Comparison of ENCODE assay signal across 20 cellular contexts in genomic region chr1:57860931-57861600, GRCh38.
DNase-seq lines count a peak whose midpoint lies in the region; ATAC-seq and TF ChIP-seq lines count a peak whose summit lies in the region.
"Had no signal": no experiment of that assay in that cellular context is flagged by ENCODE, and none has a peak within 500 bp of the region (broad histone marks: within the 10 kb centered on the region; RNA-seq: fewer than 3 reads in every experiment).

No MANE protein-coding gene starts in this region.

- H3K27me3 Mint-ChIP-seq in activated CD4-positive, alpha-beta T cell treated with anti-CD3 and anti-CD28 coated beads, Interleukin-2, amount 10 ng/mL, durations not matched to agents 24 days and 14 days: no peaks in the 10 kb centered on the region
- no peaks in the 10 kb centered on the region for H3K27me3 Mint-ChIP-seq in T-helper 2 cell treated with Interferon-gamma antibody and Interleukin-4, amounts not matched to agents 5 μg/mL and 100 μg/mL, for 36 hours (ENCODE audit: low read depth)

- peak; percentile 99 for ATAC-seq in left colon

- no peak overlapping the region for H3K27ac Mint-ChIP-seq in activated CD4-positive, alpha-beta T cell treated with anti-CD3 and anti-CD28 coated beads, Interleukin-2, amount 10 ng/mL, durations not matched to agents 24 days and 14 days
- no peak overlapping the region for H3K27ac Mint-ChIP-seq in T-helper 2 cell treated with Interferon-gamma antibody and Interleukin-4, amounts not matched to agents 5 μg/mL and 100 μg/mL, for 36 hours
- H3K27ac Mint-ChIP-seq: CD8-positive, alpha-beta memory T cell had no signal

- no peaks in the 10 kb centered on the region for H3K36me3 ChIP-seq in Peyer's patch

- TF ChIP-seq POLR2A in Peyer's patch (IDR thresholded peaks at IDR 0.05): no peak

- DNase-seq in Peyer's patch (peak in 2 of 3 donors; percentile 62 to 71), epithelial cell of esophagus (ENCODE audit: low read depth) (peak; percentile 64), left colon (peak in 1 of 2 donors; percentile 11), DMS114 treated with DMSO at 0.1 percent for 48 hours (lab: John Stamatoyannopoulos, UW; ENCODE audit: unreplicated experiment) (no peak)
- DNase-seq in activated CD4-positive, alpha-beta T cell treated with anti-CD3 and anti-CD28 coated beads, Interleukin-2, amount 10 ng/mL, durations not matched to agents 24 days and 14 days: no peak
- no peak for DNase-seq in T-helper 2 cell treated with Interferon-gamma antibody and Interleukin-4, amounts not matched to agents 5 μg/mL and 100 μg/mL, for 36 hours (ENCODE audit: low spot score)
- DNase-seq: CD8-positive, alpha-beta memory T cell; EL; GF-D8; KG1; NCI-H1092 treated with DMSO at 0.1 percent for 48 hours; NCI-H1436 treated with DMSO at 0.1 percent for 48 hours; NCI-H1930; NCI-H2227 treated with DMSO at 0.1 percent for 48 hours; NCI-H510A treated with DMSO at 0.1 percent for 48 hours; NCI-H748 treated with DMSO at 0.1 percent for 48 hours; NK-92 treated with Interleukin-12 subunit alpha and Interleukin-12 subunit beta, amount 100 ng/mL, for 24 hours had no signal

- no peaks in the 10 kb centered on the region for H3K27me3 ChIP-seq in Peyer's patch

- H3K4me3 Mint-ChIP-seq in activated CD4-positive, alpha-beta T cell treated with anti-CD3 and anti-CD28 coated beads, Interleukin-2, amount 10 ng/mL, durations not matched to agents 24 days and 14 days: no peak overlapping the region
- no peak overlapping the region for H3K4me3 Mint-ChIP-seq in T-helper 2 cell treated with Interferon-gamma antibody and Interleukin-4, amounts not matched to agents 5 μg/mL and 100 μg/mL, for 36 hours
- H3K4me3 Mint-ChIP-seq: CD8-positive, alpha-beta memory T cell had no signal

- no peaks in the 10 kb centered on the region for H3K4me1 Mint-ChIP-seq in activated CD4-positive, alpha-beta T cell treated with anti-CD3 and anti-CD28 coated beads, Interleukin-2, amount 10 ng/mL, durations not matched to agents 24 days and 14 days
- H3K4me1 Mint-ChIP-seq in T-helper 2 cell treated with Interferon-gamma antibody and Interleukin-4, amounts not matched to agents 5 μg/mL and 100 μg/mL, for 36 hours (ENCODE audit: low read depth): no peaks in the 10 kb centered on the region
- H3K4me1 Mint-ChIP-seq: CD8-positive, alpha-beta memory T cell had no signal

- no peaks in the 10 kb centered on the region for H3K36me3 Mint-ChIP-seq in activated CD4-positive, alpha-beta T cell treated with anti-CD3 and anti-CD28 coated beads, Interleukin-2, amount 10 ng/mL, durations not matched to agents 24 days and 14 days (ENCODE audit: low read depth)
- H3K36me3 Mint-ChIP-seq in T-helper 2 cell treated with Interferon-gamma antibody and Interleukin-4, amounts not matched to agents 5 μg/mL and 100 μg/mL, for 36 hours (ENCODE audit: low read depth): no peaks in the 10 kb centered on the region
- H3K36me3 Mint-ChIP-seq: CD8-positive, alpha-beta memory T cell had no signal

- intact Hi-C loops in left colon (cut with DNase I, micrococcal nuclease): no loop called here
- intact Hi-C loops in activated CD4-positive, alpha-beta T cell treated with anti-CD3 and anti-CD28 coated beads, Interleukin-2, amount 10 ng/mL, durations not matched to agents 24 days and 14 days (cut with micrococcal nuclease): no loop called here

- no peaks in the 10 kb centered on the region for H3K9me3 ChIP-seq in Peyer's patch

- H3K27ac ChIP-seq in Peyer's patch (peak overlapping the region in 2 of 4 donors; percentile 25 to 49), temporal lobe (ENCODE audit: low read depth, low read length) (peak overlapping the region; percentile 49)
- H3K27ac ChIP-seq: C4-2B, HL-60 had no signal

- H3K9me3 Mint-ChIP-seq in activated CD4-positive, alpha-beta T cell treated with anti-CD3 and anti-CD28 coated beads, Interleukin-2, amount 10 ng/mL, durations not matched to agents 24 days and 14 days: no peaks in the 10 kb centered on the region
- H3K9me3 Mint-ChIP-seq in T-helper 2 cell treated with Interferon-gamma antibody and Interleukin-4, amounts not matched to agents 5 μg/mL and 100 μg/mL, for 36 hours: no peaks in the 10 kb centered on the region
- H3K9me3 Mint-ChIP-seq: CD8-positive, alpha-beta memory T cell had no signal

- TF ChIP-seq CTCF in Peyer's patch (IDR thresholded peaks at IDR 0.05) (no peak), epithelial cell of esophagus (IDR thresholded peaks at IDR 0.05; ENCODE audit: insufficient read depth, low read depth, low read length, missing control alignments) (no peak)

- H3K4me3 ChIP-seq in Peyer's patch: no peak overlapping the region
- H3K4me3 ChIP-seq in epithelial cell of esophagus (ENCODE audit: low read length): no peak overlapping the region

- peaks cover 0 to 5% (median 0%) of the 10 kb centered on the region in 4 donors for H3K4me1 ChIP-seq in Peyer's patch

Comparison
In these comparisons a context has a peak if more than half of its experiments do, and no peak if none do; other contexts are left out.
1. DNase-seq: peak in Peyer's patch (2 of 3) and epithelial cell of esophagus (single experiment); none in DMS114 treated with DMSO at 0.1 percent for 48 hours (single experiment), activated CD4-positive, alpha-beta T cell treated with anti-CD3 and anti-CD28 coated beads, Interleukin-2, amount 10 ng/mL, durations not matched to agents 24 days and 14 days (single experiment) and T-helper 2 cell treated with Interferon-gamma antibody and Interleukin-4, amounts not matched to agents 5 μg/mL and 100 μg/mL, for 36 hours (single experiment).